ENCODE assay signal across 1 cellular context in genomic region chr11:554824-555499, GRCh38.
TF ChIP-seq lines count a peak whose summit lies in the region.

No MANE protein-coding gene starts in this region.

TF ChIP-seq in HepG2, 621 proteins besides CTCF, POLR2A, EP300 and RAD21 (continued from another document and continues in another):
- TF ChIP-seq ARID4A (CRISPR knock-in tag; IDR thresholded peaks at IDR 0.05; ENCODE audit: borderline replicate concordance) (no peak; the same call in 1 of the 2 replicates), ZNF33A (CRISPR knock-in tag; IDR thresholded peaks at IDR 0.05; ENCODE audit: borderline replicate concordance) (no peak), KLF16 (CRISPR knock-in tag; IDR thresholded peaks at IDR 0.05) (no peak), STAG1 (CRISPR knock-in tag; IDR thresholded peaks at IDR 0.05) (peak; percentile 80), MZF1 (CRISPR knock-in tag; IDR thresholded peaks at IDR 0.05; ENCODE audit: borderline replicate concordance) (no peak), YY1 (IDR thresholded peaks at IDR 0.05; ENCODE audit: insufficient read depth, insufficient replicate concordance, low read depth, low read length) (no peak), ARNTL (CRISPR knock-in tag; IDR thresholded peaks at IDR 0.05) (no peak), ZNF441 (CRISPR knock-in tag; IDR thresholded peaks at IDR 0.05; ENCODE audit: borderline replicate concordance) (no peak), BHLHE40 (IDR thresholded peaks at IDR 0.05; ENCODE audit: low read length) (no peak), ZNF326 (CRISPR knock-in tag; IDR thresholded peaks at IDR 0.05; ENCODE audit: borderline replicate concordance) (no peak), ZNF30 (CRISPR knock-in tag; IDR thresholded peaks at IDR 0.05) (no peak), NFIC (IDR thresholded peaks at IDR 0.05; ENCODE audit: low read length) (no peak), ZNF570 (CRISPR knock-in tag; IDR thresholded peaks at IDR 0.05; ENCODE audit: borderline replicate concordance) (no peak), GMEB2 (CRISPR knock-in tag; IDR thresholded peaks at IDR 0.05; ENCODE audit: low read depth) (no peak), ZNF737 (CRISPR knock-in tag; IDR thresholded peaks at IDR 0.05; ENCODE audit: borderline replicate concordance) (no peak), KLF9 (CRISPR knock-in tag; IDR thresholded peaks at IDR 0.05; ENCODE audit: low read depth) (no peak), NR2C2 (CRISPR knock-in tag; IDR thresholded peaks at IDR 0.05; ENCODE audit: borderline replicate concordance) (no peak), LRRFIP1 (CRISPR knock-in tag; conservative IDR thresholded peaks at IDR 0.05) (no peak), GATAD2A (CRISPR knock-in tag; IDR thresholded peaks at IDR 0.05) (0 out of 2 replicates have a peak, but pooled peaks have one; percentile 31), PCBP1 (IDR thresholded peaks at IDR 0.05; ENCODE audit: borderline replicate concordance, low read depth, low read length) (peak; percentile 79; the same call in 1 of the 2 replicates), ZNF547 (CRISPR knock-in tag; IDR thresholded peaks at IDR 0.05) (no peak), KLF15 (CRISPR knock-in tag; IDR thresholded peaks at IDR 0.05; ENCODE audit: borderline replicate concordance) (no peak), MXI1 (IDR thresholded peaks at IDR 0.05; ENCODE audit: borderline replicate concordance, low read depth, low read length) (no peak), PBX3 (CRISPR knock-in tag; IDR thresholded peaks at IDR 0.05; ENCODE audit: borderline replicate concordance) (no peak), TRIM22 (IDR thresholded peaks at IDR 0.05) (no peak), THRA (CRISPR knock-in tag; IDR thresholded peaks at IDR 0.05; ENCODE audit: borderline replicate concordance) (peak; percentile 34; the same call in 1 of the 2 replicates), IRX3 (CRISPR knock-in tag; IDR thresholded peaks at IDR 0.05; ENCODE audit: borderline replicate concordance, low read depth) (no peak), ZNF543 (CRISPR knock-in tag; IDR thresholded peaks at IDR 0.05) (no peak), DDIT3 (CRISPR knock-in tag; IDR thresholded peaks at IDR 0.05) (no peak), ZNF333 (CRISPR knock-in tag; IDR thresholded peaks at IDR 0.05; ENCODE audit: borderline replicate concordance) (no peak), PAF1 (CRISPR knock-in tag; IDR thresholded peaks at IDR 0.05) (no peak), IRF2 (CRISPR knock-in tag; IDR thresholded peaks at IDR 0.05) (0 out of 2 replicates have a peak, but pooled peaks have one; percentile 27), ELF3 (CRISPR knock-in tag; IDR thresholded peaks at IDR 0.05) (peak; percentile 64; the same call in 1 of the 2 replicates), TGIF2 (CRISPR knock-in tag; IDR thresholded peaks at IDR 0.05) (peak; percentile 31; the same call in 1 of the 2 replicates), FOXA1 (IDR thresholded peaks at IDR 0.05) (no peak), FOXA1 (CRISPR knock-in tag; IDR thresholded peaks at IDR 0.05) (no peak), ZNF329 (CRISPR knock-in tag; IDR thresholded peaks at IDR 0.05; ENCODE audit: low read depth) (peak; percentile 57; the same call in 1 of the 2 replicates), ZFYVE20 (CRISPR knock-in tag; IDR thresholded peaks at IDR 0.05; ENCODE audit: borderline replicate concordance, low read depth) (no peak), SAFB2 (CRISPR knock-in tag; IDR thresholded peaks at IDR 0.05; ENCODE audit: borderline replicate concordance, low read depth) (no peak), PATZ1 (CRISPR knock-in tag; IDR thresholded peaks at IDR 0.05) (peak; percentile 99), ATF7-NPFF (CRISPR knock-in tag; IDR thresholded peaks at IDR 0.05; ENCODE audit: low read depth) (no peak), ZNF605 (CRISPR knock-in tag; IDR thresholded peaks at IDR 0.05) (no peak), ZNF235 (CRISPR knock-in tag; IDR thresholded peaks at IDR 0.05; ENCODE audit: borderline replicate concordance) (no peak), FOXK1 (CRISPR knock-in tag; IDR thresholded peaks at IDR 0.05; ENCODE audit: borderline replicate concordance, low read depth) (no peak), AFF4 (CRISPR knock-in tag; IDR thresholded peaks at IDR 0.05) (no peak)
